Comparison of ENCODE assay signal across 26 cellular contexts in the genomic region with DNA sequence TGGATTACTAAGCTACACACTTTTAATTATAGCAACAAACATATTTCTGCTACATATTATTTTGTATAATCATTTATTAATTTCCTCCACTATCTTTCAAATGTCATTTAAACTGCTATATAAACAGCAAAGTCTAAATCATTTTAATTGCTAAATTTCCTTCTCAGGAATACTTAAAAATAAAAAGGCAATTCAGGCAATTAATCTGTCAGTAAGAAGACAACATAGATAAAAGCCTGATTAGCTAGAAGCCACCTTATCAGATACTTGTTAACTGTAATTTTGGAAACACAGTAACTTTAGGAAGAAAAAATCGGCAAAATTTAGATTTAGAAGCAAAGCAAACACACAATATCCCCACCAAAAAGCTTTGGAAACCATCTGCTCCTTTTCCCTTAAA.
"Had no signal": no experiment of that assay in that cellular context is flagged by ENCODE, and none has a peak within 500 bp of the region (broad histone marks: within the 10 kb centered on the region; RNA-seq: fewer than 3 reads in every experiment).

No MANE protein-coding gene starts in this region.

- H3K27me3 ChIP-seq: left lung, pancreas, suprapubic skin, tibial artery, upper lobe of right lung had no signal

- FAIRE-seq: keratinocyte, pancreas, urothelium cell line had no signal

- DNase-seq: hippocampal formation; kidney glomerular epithelial cell; left cardiac atrium; left lung; lower lobe of right lung; mammary epithelial cell; mesenchymal stem cell; naive thymus-derived CD8-positive, alpha-beta T cell; nucleus accumbens; pancreas; posterior cingulate gyrus; retina; right cardiac atrium; stimulated activated CD4-positive, alpha-beta T cell treated with anti-CD3 and anti-CD28 coated beads, Interleukin-1b, Interleukin-23, amount 100 ng/mL, for 48 hours; stimulated activated CD4-positive, alpha-beta T cell treated with anti-CD3 and anti-CD28 coated beads, Interleukin-2, amount 100 ng/mL, for 48 hours; stimulated activated CD4-positive, alpha-beta T cell treated with anti-CD3 and anti-CD28 coated beads, Interleukin-4, amount 100 ng/mL, for 4 hours; stimulated activated CD8-positive, alpha-beta memory T cell treated with anti-CD3 and anti-CD28 coated beads, Interleukin-4, amount 100 ng/mL, for 48 hours; tibial artery; trophoblast cell; upper lobe of right lung had no signal

- H3K9me3 ChIP-seq: lower lobe of right lung, pancreas, prostate gland, thoracic aorta, upper lobe of right lung had no signal

- H3K4me3 ChIP-seq: left lung, lower lobe of right lung, pancreas, prostate gland, skin epidermis, suprapubic skin, thoracic aorta, tibial artery, upper lobe of right lung had no signal

- H3K36me3 ChIP-seq: left lung, lower lobe of right lung, pancreas, prostate gland, suprapubic skin, thoracic aorta, tibial artery, upper lobe of right lung had no signal

- H3K27ac ChIP-seq: left lung, lower lobe of right lung, pancreas, prostate gland, skin epidermis, suprapubic skin, thoracic aorta, tibial artery, upper lobe of right lung had no signal

- H3K4me1 ChIP-seq: left lung, lower lobe of right lung, prostate gland, suprapubic skin, tibial artery, upper lobe of right lung had no signal
